Comparison of ENCODE assay signal across 1 cellular context in the genomic region with DNA sequence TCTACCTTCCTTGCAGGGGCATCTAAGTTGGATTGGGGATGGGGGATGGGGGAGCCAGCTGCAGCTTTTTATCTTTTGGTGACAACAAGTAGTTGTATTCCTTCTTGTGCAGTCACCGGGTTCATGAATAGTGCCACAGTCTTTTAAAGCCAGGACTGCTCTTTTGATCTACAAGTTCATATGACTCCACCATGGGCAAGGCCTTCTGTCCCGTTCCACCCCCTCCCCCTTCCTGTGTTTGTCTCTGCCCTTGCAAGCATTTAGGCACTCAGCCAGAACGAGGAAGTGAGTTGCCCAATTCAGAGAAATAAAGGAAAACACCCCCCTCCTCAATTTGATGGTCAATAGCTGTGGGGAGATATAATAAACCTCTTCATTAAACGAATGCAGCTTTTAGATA.
TF ChIP-seq lines count a peak whose summit lies in the region.

No MANE protein-coding gene starts in this region.

TF ChIP-seq in HepG2, 621 proteins besides CTCF, POLR2A, EP300 and RAD21:
- TF ChIP-seq, protein P1, sequence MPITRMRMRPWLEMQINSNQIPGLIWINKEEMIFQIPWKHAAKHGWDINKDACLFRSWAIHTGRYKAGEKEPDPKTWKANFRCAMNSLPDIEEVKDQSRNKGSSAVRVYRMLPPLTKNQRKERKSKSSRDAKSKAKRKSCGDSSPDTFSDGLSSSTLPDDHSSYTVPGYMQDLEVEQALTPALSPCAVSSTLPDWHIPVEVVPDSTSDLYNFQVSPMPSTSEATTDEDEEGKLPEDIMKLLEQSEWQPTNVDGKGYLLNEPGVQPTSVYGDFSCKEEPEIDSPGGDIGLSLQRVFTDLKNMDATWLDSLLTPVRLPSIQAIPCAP (CRISPR knock-in tag; IDR thresholded peaks at IDR 0.05; ENCODE audit: low read depth), result no peak
- peak; percentile 46; the same call in 1 of the 2 replicates for TF ChIP-seq ZNF644 (CRISPR knock-in tag; IDR thresholded peaks at IDR 0.05; ENCODE audit: low read depth)
- no peak for TF ChIP-seq ZFP36L2 (CRISPR knock-in tag; IDR thresholded peaks at IDR 0.05)
- 0 out of 2 replicates have a peak, but pooled peaks have one; percentile 21 for TF ChIP-seq FOXA3 (CRISPR knock-in tag; IDR thresholded peaks at IDR 0.05)
- TF ChIP-seq ELF3 (CRISPR knock-in tag; IDR thresholded peaks at IDR 0.05), result peak; percentile 47; the same call in 1 of the 2 replicates
- TF ChIP-seq, protein P2, sequence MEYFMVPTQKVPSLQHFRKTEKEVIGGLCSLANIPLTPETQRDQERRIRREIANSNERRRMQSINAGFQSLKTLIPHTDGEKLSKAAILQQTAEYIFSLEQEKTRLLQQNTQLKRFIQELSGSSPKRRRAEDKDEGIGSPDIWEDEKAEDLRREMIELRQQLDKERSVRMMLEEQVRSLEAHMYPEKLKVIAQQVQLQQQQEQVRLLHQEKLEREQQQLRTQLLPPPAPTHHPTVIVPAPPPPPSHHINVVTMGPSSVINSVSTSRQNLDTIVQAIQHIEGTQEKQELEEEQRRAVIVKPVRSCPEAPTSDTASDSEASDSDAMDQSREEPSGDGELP (IDR thresholded peaks at IDR 0.05; ENCODE audit: borderline replicate concordance, low read depth), result peak; percentile 19; the same call in 1 of the 2 replicates
- TF ChIP-seq GATA4 (IDR thresholded peaks at IDR 0.05; ENCODE audit: borderline replicate concordance, low read depth), result no peak
- TF ChIP-seq CEBPB (IDR thresholded peaks at IDR 0.05; ENCODE audit: borderline replicate concordance, low read depth, low read length), result 0 out of 2 replicates have a peak, but pooled peaks have one; percentile 30
- TF ChIP-seq, protein P3, sequence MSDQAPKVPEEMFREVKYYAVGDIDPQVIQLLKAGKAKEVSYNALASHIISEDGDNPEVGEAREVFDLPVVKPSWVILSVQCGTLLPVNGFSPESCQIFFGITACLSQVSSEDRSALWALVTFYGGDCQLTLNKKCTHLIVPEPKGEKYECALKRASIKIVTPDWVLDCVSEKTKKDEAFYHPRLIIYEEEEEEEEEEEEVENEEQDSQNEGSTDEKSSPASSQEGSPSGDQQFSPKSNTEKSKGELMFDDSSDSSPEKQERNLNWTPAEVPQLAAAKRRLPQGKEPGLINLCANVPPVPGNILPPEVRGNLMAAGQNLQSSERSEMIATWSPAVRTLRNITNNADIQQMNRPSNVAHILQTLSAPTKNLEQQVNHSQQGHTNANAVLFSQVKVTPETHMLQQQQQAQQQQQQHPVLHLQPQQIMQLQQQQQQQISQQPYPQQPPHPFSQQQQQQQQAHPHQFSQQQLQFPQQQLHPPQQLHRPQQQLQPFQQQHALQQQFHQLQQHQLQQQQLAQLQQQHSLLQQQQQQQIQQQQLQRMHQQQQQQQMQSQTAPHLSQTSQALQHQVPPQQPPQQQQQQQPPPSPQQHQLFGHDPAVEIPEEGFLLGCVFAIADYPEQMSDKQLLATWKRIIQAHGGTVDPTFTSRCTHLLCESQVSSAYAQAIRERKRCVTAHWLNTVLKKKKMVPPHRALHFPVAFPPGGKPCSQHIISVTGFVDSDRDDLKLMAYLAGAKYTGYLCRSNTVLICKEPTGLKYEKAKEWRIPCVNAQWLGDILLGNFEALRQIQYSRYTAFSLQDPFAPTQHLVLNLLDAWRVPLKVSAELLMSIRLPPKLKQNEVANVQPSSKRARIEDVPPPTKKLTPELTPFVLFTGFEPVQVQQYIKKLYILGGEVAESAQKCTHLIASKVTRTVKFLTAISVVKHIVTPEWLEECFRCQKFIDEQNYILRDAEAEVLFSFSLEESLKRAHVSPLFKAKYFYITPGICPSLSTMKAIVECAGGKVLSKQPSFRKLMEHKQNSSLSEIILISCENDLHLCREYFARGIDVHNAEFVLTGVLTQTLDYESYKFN (CRISPR knock-in tag; conservative IDR thresholded peaks at IDR 0.05), result peak; percentile 36; the same call in 1 of the 2 replicates
- TF ChIP-seq SAP130 (CRISPR knock-in tag; IDR thresholded peaks at IDR 0.05; ENCODE audit: low read depth), result peak; percentile 30; the same call in 1 of the 2 replicates
- TF ChIP-seq SOX13 (IDR thresholded peaks at IDR 0.05), result no peak
- TF ChIP-seq SOX13 (CRISPR knock-in tag; conservative IDR thresholded peaks at IDR 0.05 in 1 of 2, IDR thresholded peaks at IDR 0.05 in 1 of 2), result peak in 1 of 2 experiments; percentile 36; a peak in 1 of 4 replicates
- TF ChIP-seq BCL6 (CRISPR knock-in tag; IDR thresholded peaks at IDR 0.05), result 0 out of 2 replicates have a peak, but pooled peaks have one; percentile 12
- no peak for TF ChIP-seq SOX6 (IDR thresholded peaks at IDR 0.05)
- TF ChIP-seq SOX6 (CRISPR knock-in tag; IDR thresholded peaks at IDR 0.05), result peak; percentile 34; the same call in 1 of the 2 replicates
- 0 out of 2 replicates have a peak, but pooled peaks have one; percentile 35 for TF ChIP-seq FOSL2 (CRISPR knock-in tag; IDR thresholded peaks at IDR 0.05)
- TF ChIP-seq RARA (CRISPR knock-in tag; IDR thresholded peaks at IDR 0.05), result peak; percentile 72
- TF ChIP-seq TCF7 (IDR thresholded peaks at IDR 0.05; ENCODE audit: low read depth), result peak; percentile 55; the same call in 1 of the 2 replicates
- TF ChIP-seq SOX5 (CRISPR knock-in tag; IDR thresholded peaks at IDR 0.05; ENCODE audit: borderline replicate concordance), result peak; percentile 55; the same call in 1 of the 2 replicates
- peak; percentile 33 for TF ChIP-seq SKI (IDR thresholded peaks at IDR 0.05; ENCODE audit: partially characterized antibody)
- 0 out of 2 replicates have a peak, but pooled peaks have one; percentile 14 for TF ChIP-seq NCOR1 (IDR thresholded peaks at IDR 0.05; ENCODE audit: borderline replicate concordance, low read length)
- peak; percentile 44; the same call in 1 of the 2 replicates for TF ChIP-seq ELF1 (CRISPR knock-in tag; IDR thresholded peaks at IDR 0.05)
- TF ChIP-seq HMG20B (CRISPR knock-in tag; conservative IDR thresholded peaks at IDR 0.05), result no peak
- TF ChIP-seq, protein P4, sequence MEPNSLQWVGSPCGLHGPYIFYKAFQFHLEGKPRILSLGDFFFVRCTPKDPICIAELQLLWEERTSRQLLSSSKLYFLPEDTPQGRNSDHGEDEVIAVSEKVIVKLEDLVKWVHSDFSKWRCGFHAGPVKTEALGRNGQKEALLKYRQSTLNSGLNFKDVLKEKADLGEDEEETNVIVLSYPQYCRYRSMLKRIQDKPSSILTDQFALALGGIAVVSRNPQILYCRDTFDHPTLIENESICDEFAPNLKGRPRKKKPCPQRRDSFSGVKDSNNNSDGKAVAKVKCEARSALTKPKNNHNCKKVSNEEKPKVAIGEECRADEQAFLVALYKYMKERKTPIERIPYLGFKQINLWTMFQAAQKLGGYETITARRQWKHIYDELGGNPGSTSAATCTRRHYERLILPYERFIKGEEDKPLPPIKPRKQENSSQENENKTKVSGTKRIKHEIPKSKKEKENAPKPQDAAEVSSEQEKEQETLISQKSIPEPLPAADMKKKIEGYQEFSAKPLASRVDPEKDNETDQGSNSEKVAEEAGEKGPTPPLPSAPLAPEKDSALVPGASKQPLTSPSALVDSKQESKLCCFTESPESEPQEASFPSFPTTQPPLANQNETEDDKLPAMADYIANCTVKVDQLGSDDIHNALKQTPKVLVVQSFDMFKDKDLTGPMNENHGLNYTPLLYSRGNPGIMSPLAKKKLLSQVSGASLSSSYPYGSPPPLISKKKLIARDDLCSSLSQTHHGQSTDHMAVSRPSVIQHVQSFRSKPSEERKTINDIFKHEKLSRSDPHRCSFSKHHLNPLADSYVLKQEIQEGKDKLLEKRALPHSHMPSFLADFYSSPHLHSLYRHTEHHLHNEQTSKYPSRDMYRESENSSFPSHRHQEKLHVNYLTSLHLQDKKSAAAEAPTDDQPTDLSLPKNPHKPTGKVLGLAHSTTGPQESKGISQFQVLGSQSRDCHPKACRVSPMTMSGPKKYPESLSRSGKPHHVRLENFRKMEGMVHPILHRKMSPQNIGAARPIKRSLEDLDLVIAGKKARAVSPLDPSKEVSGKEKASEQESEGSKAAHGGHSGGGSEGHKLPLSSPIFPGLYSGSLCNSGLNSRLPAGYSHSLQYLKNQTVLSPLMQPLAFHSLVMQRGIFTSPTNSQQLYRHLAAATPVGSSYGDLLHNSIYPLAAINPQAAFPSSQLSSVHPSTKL (CRISPR knock-in tag; IDR thresholded peaks at IDR 0.05), result peak; percentile 45
- TF ChIP-seq, protein P5, sequence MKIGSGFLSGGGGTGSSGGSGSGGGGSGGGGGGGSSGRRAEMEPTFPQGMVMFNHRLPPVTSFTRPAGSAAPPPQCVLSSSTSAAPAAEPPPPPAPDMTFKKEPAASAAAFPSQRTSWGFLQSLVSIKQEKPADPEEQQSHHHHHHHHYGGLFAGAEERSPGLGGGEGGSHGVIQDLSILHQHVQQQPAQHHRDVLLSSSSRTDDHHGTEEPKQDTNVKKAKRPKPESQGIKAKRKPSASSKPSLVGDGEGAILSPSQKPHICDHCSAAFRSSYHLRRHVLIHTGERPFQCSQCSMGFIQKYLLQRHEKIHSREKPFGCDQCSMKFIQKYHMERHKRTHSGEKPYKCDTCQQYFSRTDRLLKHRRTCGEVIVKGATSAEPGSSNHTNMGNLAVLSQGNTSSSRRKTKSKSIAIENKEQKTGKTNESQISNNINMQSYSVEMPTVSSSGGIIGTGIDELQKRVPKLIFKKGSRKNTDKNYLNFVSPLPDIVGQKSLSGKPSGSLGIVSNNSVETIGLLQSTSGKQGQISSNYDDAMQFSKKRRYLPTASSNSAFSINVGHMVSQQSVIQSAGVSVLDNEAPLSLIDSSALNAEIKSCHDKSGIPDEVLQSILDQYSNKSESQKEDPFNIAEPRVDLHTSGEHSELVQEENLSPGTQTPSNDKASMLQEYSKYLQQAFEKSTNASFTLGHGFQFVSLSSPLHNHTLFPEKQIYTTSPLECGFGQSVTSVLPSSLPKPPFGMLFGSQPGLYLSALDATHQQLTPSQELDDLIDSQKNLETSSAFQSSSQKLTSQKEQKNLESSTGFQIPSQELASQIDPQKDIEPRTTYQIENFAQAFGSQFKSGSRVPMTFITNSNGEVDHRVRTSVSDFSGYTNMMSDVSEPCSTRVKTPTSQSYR (CRISPR knock-in tag; IDR thresholded peaks at IDR 0.05; ENCODE audit: borderline replicate concordance), result peak; percentile 88
- TF ChIP-seq NCOA2 (CRISPR knock-in tag; IDR thresholded peaks at IDR 0.05), result 0 out of 2 replicates have a peak, but pooled peaks have one; percentile 20
- TF ChIP-seq, protein P6, sequence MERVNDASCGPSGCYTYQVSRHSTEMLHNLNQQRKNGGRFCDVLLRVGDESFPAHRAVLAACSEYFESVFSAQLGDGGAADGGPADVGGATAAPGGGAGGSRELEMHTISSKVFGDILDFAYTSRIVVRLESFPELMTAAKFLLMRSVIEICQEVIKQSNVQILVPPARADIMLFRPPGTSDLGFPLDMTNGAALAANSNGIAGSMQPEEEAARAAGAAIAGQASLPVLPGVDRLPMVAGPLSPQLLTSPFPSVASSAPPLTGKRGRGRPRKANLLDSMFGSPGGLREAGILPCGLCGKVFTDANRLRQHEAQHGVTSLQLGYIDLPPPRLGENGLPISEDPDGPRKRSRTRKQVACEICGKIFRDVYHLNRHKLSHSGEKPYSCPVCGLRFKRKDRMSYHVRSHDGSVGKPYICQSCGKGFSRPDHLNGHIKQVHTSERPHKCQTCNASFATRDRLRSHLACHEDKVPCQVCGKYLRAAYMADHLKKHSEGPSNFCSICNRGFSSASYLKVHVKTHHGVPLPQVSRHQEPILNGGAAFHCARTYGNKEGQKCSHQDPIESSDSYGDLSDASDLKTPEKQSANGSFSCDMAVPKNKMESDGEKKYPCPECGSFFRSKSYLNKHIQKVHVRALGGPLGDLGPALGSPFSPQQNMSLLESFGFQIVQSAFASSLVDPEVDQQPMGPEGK (CRISPR knock-in tag; IDR thresholded peaks at IDR 0.05), result 0 out of 2 replicates have a peak, but pooled peaks have one; percentile 32
- peak; percentile 21; the same call in 1 of the 2 replicates for TF ChIP-seq RXRA (CRISPR knock-in tag; IDR thresholded peaks at IDR 0.05)
- TF ChIP-seq RCOR2 (CRISPR knock-in tag; IDR thresholded peaks at IDR 0.05), result no peak
- TF ChIP-seq CBX2 (IDR thresholded peaks at IDR 0.05; ENCODE audit: low read depth, low read length), result no peak
- no peak for TF ChIP-seq CBX2 (CRISPR knock-in tag; IDR thresholded peaks at IDR 0.05; ENCODE audit: low read depth)
- TF ChIP-seq, protein P7, sequence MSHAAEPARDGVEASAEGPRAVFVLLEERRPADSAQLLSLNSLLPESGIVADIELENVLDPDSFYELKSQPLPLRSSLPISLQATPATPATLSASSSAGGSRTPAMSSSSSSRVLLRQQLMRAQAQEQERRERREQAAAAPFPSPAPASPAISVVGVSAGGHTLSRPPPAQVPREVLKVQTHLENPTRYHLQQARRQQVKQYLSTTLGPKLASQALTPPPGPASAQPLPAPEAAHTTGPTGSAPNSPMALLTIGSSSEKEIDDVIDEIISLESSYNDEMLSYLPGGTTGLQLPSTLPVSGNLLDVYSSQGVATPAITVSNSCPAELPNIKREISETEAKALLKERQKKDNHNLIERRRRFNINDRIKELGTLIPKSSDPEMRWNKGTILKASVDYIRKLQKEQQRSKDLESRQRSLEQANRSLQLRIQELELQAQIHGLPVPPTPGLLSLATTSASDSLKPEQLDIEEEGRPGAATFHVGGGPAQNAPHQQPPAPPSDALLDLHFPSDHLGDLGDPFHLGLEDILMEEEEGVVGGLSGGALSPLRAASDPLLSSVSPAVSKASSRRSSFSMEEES (CRISPR knock-in tag; IDR thresholded peaks at IDR 0.05), result peak; percentile 48; the same call in 1 of the 2 replicates
- TF ChIP-seq CEBPG (CRISPR knock-in tag; IDR thresholded peaks at IDR 0.05), result peak; percentile 41; the same call in 1 of the 2 replicates
- peak; percentile 18; the same call in 1 of the 2 replicates for TF ChIP-seq SALL1 (CRISPR knock-in tag; IDR thresholded peaks at IDR 0.05)
- TF ChIP-seq REPIN1 (CRISPR knock-in tag; IDR thresholded peaks at IDR 0.05; ENCODE audit: borderline replicate concordance, low read depth), result no peak
